In genomic region chr18:7958897-7959146, GRCh38 we compare ENCODE assay signal across 21 cellular contexts.
A peak's percentile ranks its signal among the peaks of the same experiment; 100 is the strongest.
DNase-seq lines count a peak whose midpoint lies in the region; ATAC-seq and TF ChIP-seq lines count a peak whose summit lies in the region.
"Had no signal": no experiment of that assay in that cellular context is flagged by ENCODE, and none has a peak within 500 bp of the region (broad histone marks: within the 10 kb centered on the region; RNA-seq: fewer than 3 reads in every experiment).

No MANE protein-coding gene starts in this region.

- no peaks in the 10 kb centered on the region for H3K36me3 Mint-ChIP-seq in natural killer cell treated with Interleukin-12 subunit alpha and Interleukin-12 subunit beta and Interleukin-15 and Interleukin-18, amount 100 ng/mL, for 72 hours
- H3K36me3 Mint-ChIP-seq in natural killer cell, result no peaks in the 10 kb centered on the region
- H3K36me3 Mint-ChIP-seq in naive thymus-derived CD8-positive, alpha-beta T cell, result no peaks in the 10 kb centered on the region
- H3K36me3 Mint-ChIP-seq in activated naive CD8-positive, alpha-beta T cell treated with anti-CD3 and anti-CD28 coated beads for 36 hours, result no peaks in the 10 kb centered on the region

- no peaks in the 10 kb centered on the region for H3K9me2 ChIP-seq in PC-3 (replicated peaks; ENCODE audit: low read length)

- H3K4me2 ChIP-seq in PC-3 (ENCODE audit: low read length), result peak overlapping the region; percentile 79
- H3K4me2 ChIP-seq: hepatocyte had no signal

- peak overlapping the region; percentile 74 to 83 for H3K27ac Mint-ChIP-seq in natural killer cell treated with Interleukin-12 subunit alpha and Interleukin-12 subunit beta and Interleukin-15 and Interleukin-18, amount 100 ng/mL, for 72 hours
- peak overlapping the region in 1 of 2 donors; percentile 44 for H3K27ac Mint-ChIP-seq in natural killer cell
- H3K27ac Mint-ChIP-seq in naive thymus-derived CD8-positive, alpha-beta T cell, result peak overlapping the region in 2 of 10 donors; percentile 65 to 79
- H3K27ac Mint-ChIP-seq in activated naive CD8-positive, alpha-beta T cell treated with anti-CD3 and anti-CD28 coated beads for 36 hours, result no peak overlapping the region
- H3K27ac Mint-ChIP-seq: nephron; stimulated activated naive CD8-positive, alpha-beta T cell treated with anti-CD3 and anti-CD28 coated beads, Interleukin-15, Interleukin-2, amounts not matched to agents 100 ng/mL and 50 ng/mL, for 24 hours had no signal

- H3K4me3 Mint-ChIP-seq in natural killer cell treated with Interleukin-12 subunit alpha and Interleukin-12 subunit beta and Interleukin-15 and Interleukin-18, amount 100 ng/mL, for 72 hours, result peak overlapping the region; percentile 73
- no peak overlapping the region for H3K4me3 Mint-ChIP-seq in natural killer cell
- peak overlapping the region in 1 of 10 donors; percentile 73 for H3K4me3 Mint-ChIP-seq in naive thymus-derived CD8-positive, alpha-beta T cell
- H3K4me3 Mint-ChIP-seq in activated naive CD8-positive, alpha-beta T cell treated with anti-CD3 and anti-CD28 coated beads for 36 hours, result no peak overlapping the region
- H3K4me3 Mint-ChIP-seq: nephron; stimulated activated naive CD8-positive, alpha-beta T cell treated with anti-CD3 and anti-CD28 coated beads, Interleukin-15, Interleukin-2, amounts not matched to agents 100 ng/mL and 50 ng/mL, for 24 hours had no signal

- intact Hi-C loops in natural killer cell (cut with micrococcal nuclease), result no loop called here
- intact Hi-C loops in PC-3 (cut with micrococcal nuclease), result loop anchor here (1.0 to 10.0 kb wide), 3 partner anchors 81 to 416 kb away; no protein-coding TSS in a partner anchor
- intact Hi-C loops in posterior vena cava (cut with DNase I), result no loop called here

- H3K27me3 Mint-ChIP-seq in natural killer cell treated with Interleukin-12 subunit alpha and Interleukin-12 subunit beta and Interleukin-15 and Interleukin-18, amount 100 ng/mL, for 72 hours, result no peaks in the 10 kb centered on the region
- H3K27me3 Mint-ChIP-seq in natural killer cell (ENCODE audit: low read depth in 2 of 2), result no peaks in the 10 kb centered on the region
- H3K27me3 Mint-ChIP-seq in naive thymus-derived CD8-positive, alpha-beta T cell, result no peaks in the 10 kb centered on the region
- no peaks in the 10 kb centered on the region for H3K27me3 Mint-ChIP-seq in activated naive CD8-positive, alpha-beta T cell treated with anti-CD3 and anti-CD28 coated beads for 36 hours
- H3K27me3 Mint-ChIP-seq: stimulated activated naive CD8-positive, alpha-beta T cell treated with anti-CD3 and anti-CD28 coated beads, Interleukin-15, Interleukin-2, amounts not matched to agents 100 ng/mL and 50 ng/mL, for 24 hours had no signal

- H3K36me3 ChIP-seq in PC-3 (ENCODE audit: low read depth, low read length), result no peaks in the 10 kb centered on the region
- H3K36me3 ChIP-seq in effector memory CD4-positive, alpha-beta T cell (ENCODE audit: control insufficient read depth, insufficient read depth, low read length), result no peaks in the 10 kb centered on the region
- H3K36me3 ChIP-seq: BLaER1 treated with 17β-estradiol and CSF1 and Interleukin-3, amounts not matched to agents 10 nM and 100 nM; right lobe of liver had no signal

- peak overlapping the region; percentile 83 for H3K27ac ChIP-seq in PC-3 (ENCODE audit: low read length)
- peak overlapping the region; percentile 44 for H3K27ac ChIP-seq in effector memory CD4-positive, alpha-beta T cell (ENCODE audit: insufficient read depth, low read length, poor library complexity, severe bottlenecking)
- H3K27ac ChIP-seq: BLaER1 treated with 17β-estradiol and CSF1 and Interleukin-3, amounts not matched to agents 10 nM and 100 nM; hepatocyte; right lobe of liver had no signal

- H4K20me1 ChIP-seq in PC-3 (ENCODE audit: low read length), result no peaks in the 10 kb centered on the region
- H4K20me1 ChIP-seq: BLaER1 treated with 17β-estradiol and CSF1 and Interleukin-3, amounts not matched to agents 10 nM and 100 nM had no signal

- no peaks in the 10 kb centered on the region for H3K9me3 ChIP-seq in PC-3 (ENCODE audit: low read length)
- no peaks in the 10 kb centered on the region for H3K9me3 ChIP-seq in effector memory CD4-positive, alpha-beta T cell (ENCODE audit: control insufficient read depth, low read length)
- H3K9me3 ChIP-seq: BLaER1 treated with 17β-estradiol and CSF1 and Interleukin-3, amounts not matched to agents 10 nM and 100 nM; right lobe of liver had no signal

- H3K9me3 Mint-ChIP-seq in natural killer cell treated with Interleukin-12 subunit alpha and Interleukin-12 subunit beta and Interleukin-15 and Interleukin-18, amount 100 ng/mL, for 72 hours, result no peaks in the 10 kb centered on the region
- H3K9me3 Mint-ChIP-seq in natural killer cell, result no peaks in the 10 kb centered on the region
- H3K9me3 Mint-ChIP-seq in naive thymus-derived CD8-positive, alpha-beta T cell, result no peaks in the 10 kb centered on the region
- no peaks in the 10 kb centered on the region for H3K9me3 Mint-ChIP-seq in activated naive CD8-positive, alpha-beta T cell treated with anti-CD3 and anti-CD28 coated beads for 36 hours
- H3K9me3 Mint-ChIP-seq: nephron; stimulated activated naive CD8-positive, alpha-beta T cell treated with anti-CD3 and anti-CD28 coated beads, Interleukin-15, Interleukin-2, amounts not matched to agents 100 ng/mL and 50 ng/mL, for 24 hours had no signal

- H3F3A ChIP-seq in PC-3 (ENCODE audit: low read length, unreplicated experiment), result no peaks in the 10 kb centered on the region

- POLR2A ChIA-PET in PC-3 (lab: Charles Lee; ENCODE audit: unreplicated experiment), result no interaction called here
- POLR2A ChIA-PET in naive thymus-derived CD8-positive, alpha-beta T cell (lab: Charles Lee), result no interaction called here

- peaks cover 5 to 20% of the 10 kb centered on the region in 2 donors for H3K4me1 Mint-ChIP-seq in natural killer cell treated with Interleukin-12 subunit alpha and Interleukin-12 subunit beta and Interleukin-15 and Interleukin-18, amount 100 ng/mL, for 72 hours (ENCODE audit: low read depth in 2 of 2)
- no peaks in the 10 kb centered on the region for H3K4me1 Mint-ChIP-seq in natural killer cell
- H3K4me1 Mint-ChIP-seq in naive thymus-derived CD8-positive, alpha-beta T cell, result no peaks in the 10 kb centered on the region
- no peaks in the 10 kb centered on the region for H3K4me1 Mint-ChIP-seq in activated naive CD8-positive, alpha-beta T cell treated with anti-CD3 and anti-CD28 coated beads for 36 hours
- H3K4me1 Mint-ChIP-seq: nephron had no signal

- DNase-seq in natural killer cell treated with Interleukin-12 subunit alpha and Interleukin-12 subunit beta and Interleukin-15 and Interleukin-18, amount 100 ng/mL, for 72 hours (ENCODE audit: low spot score), result no peak
- no peak for DNase-seq in natural killer cell
- no peak for DNase-seq in PC-3
- DNase-seq in effector memory CD4-positive, alpha-beta T cell, result no peak
- no peak for DNase-seq in naive thymus-derived CD8-positive, alpha-beta T cell
- DNase-seq in activated naive CD8-positive, alpha-beta T cell treated with anti-CD3 and anti-CD28 coated beads for 36 hours, result no peak
- DNase-seq in posterior vena cava (ENCODE audit: low spot score), result no peak
- DNase-seq in NK-92 (lab: John Stamatoyannopoulos, UW; ENCODE audit: unreplicated experiment), result no peak
- DNase-seq: activated CD4-positive, alpha-beta T cell treated with anti-CD3 and anti-CD28 coated beads for 48 hours; activated naive CD4-positive, alpha-beta T cell treated with anti-CD3 and anti-CD28 coated beads, Interleukin-2, amount 50 U/mL, for 16 hours; central memory CD4-positive, alpha-beta T cell; erythroblast; NCI-H2171 treated with DMSO at 0.1 percent for 48 hours; OCI-M1; right lobe of liver had no signal

- BruUV-seq in PC-3 (replicated peaks; lab: Mats Ljungman, UMichigan), result TSS peak; percentile 65

- H2AFZ ChIP-seq in PC-3 (ENCODE audit: low read length), result no peak overlapping the region
- H2AFZ ChIP-seq: hepatocyte had no signal

- H3K79me2 ChIP-seq in PC-3 (ENCODE audit: low read length), result 0 out of 2 replicates have a peak, but pooled peaks cover 8% of the 10 kb centered on the region
- H3K79me2 ChIP-seq: hepatocyte had no signal

- no peaks in the 10 kb centered on the region for H3K27me3 ChIP-seq in PC-3 (ENCODE audit: low read length)
- no peaks in the 10 kb centered on the region for H3K27me3 ChIP-seq in effector memory CD4-positive, alpha-beta T cell (replicated peaks; ENCODE audit: control insufficient read depth, insufficient read depth, low read length, poor library complexity, severe bottlenecking)
- H3K27me3 ChIP-seq: BLaER1 treated with 17β-estradiol and CSF1 and Interleukin-3, amounts not matched to agents 10 nM and 100 nM; hepatocyte; right lobe of liver had no signal

- ATAC-seq in natural killer cell treated with Interleukin-12 subunit alpha and Interleukin-12 subunit beta and Interleukin-15 and Interleukin-18, amount 100 ng/mL, for 72 hours, result peak; percentile 11 to 50
- no peak for ATAC-seq in natural killer cell
- peak; percentile 65 for ATAC-seq in PC-3
- no peak for ATAC-seq in naive thymus-derived CD8-positive, alpha-beta T cell
- ATAC-seq: HCT116, left lobe of liver had no signal

- H3K9ac ChIP-seq in PC-3 (ENCODE audit: low read length), result peak overlapping the region; percentile 36
- H3K9ac ChIP-seq: BLaER1 treated with 17β-estradiol and CSF1 and Interleukin-3, amounts not matched to agents 10 nM and 100 nM had no signal

- H3K4me1 ChIP-seq in PC-3 (ENCODE audit: insufficient read depth, low read length), result peaks cover 30% of the 10 kb centered on the region
- H3K4me1 ChIP-seq in effector memory CD4-positive, alpha-beta T cell (ENCODE audit: control insufficient read depth, insufficient read depth, low read length, poor library complexity, severe bottlenecking), result peaks cover 9% of the 10 kb centered on the region
- H3K4me1 ChIP-seq: right lobe of liver had no signal

- TF ChIP-seq CTCF in natural killer cell (IDR thresholded peaks at IDR 0.05), result no peak
- TF ChIP-seq CTCF in PC-3 (conservative IDR thresholded peaks at IDR 0.05; ENCODE audit: low read depth, low read length), result no peak

- peak overlapping the region; percentile 59 for H3K4me3 ChIP-seq in PC-3 (ENCODE audit: low read length)
- H3K4me3 ChIP-seq in effector memory CD4-positive, alpha-beta T cell (ENCODE audit: insufficient read depth, low read depth, low read length, poor library complexity, severe bottlenecking), result peak overlapping the region; percentile 47
- H3K4me3 ChIP-seq: BLaER1 treated with 17β-estradiol and CSF1 and Interleukin-3, amounts not matched to agents 10 nM and 100 nM; hepatocyte; right lobe of liver had no signal

- CTCF ChIA-PET in PC-3 (lab: Charles Lee), result interaction anchor here (0.7 to 1.6 kb wide), 2 partner anchors 56 to 81 kb away, joined by 3 read pairs; no protein-coding TSS in a partner anchor

Comparison
In these comparisons a context has a peak if more than half of its experiments do, and no peak if none do; other contexts are left out.
1. ATAC-seq: peak in natural killer cell treated with Interleukin-12 subunit alpha and Interleukin-12 subunit beta and Interleukin-15 and Interleukin-18, amount 100 ng/mL, for 72 hours (2 of 2) and PC-3 (single experiment); none in natural killer cell (0 of 3) and naive thymus-derived CD8-positive, alpha-beta T cell (0 of 2).